8 cellular contexts compared by ENCODE assay signal in genomic region chr1:15526490-15527339, GRCh38. TPM values are rescaled to one million over a fixed set of nuclear protein-coding genes. Genes with fewer than 3 reads are reported as not detected.
DNase-seq lines count a peak whose midpoint lies in the region; ATAC-seq and TF ChIP-seq lines count a peak whose summit lies in the region.

Gene DNAJC16 (plus strand): TSS chr1:15526848. CDS start chr1:15529106, 2,258 bp downstream.

- CTCF ChIA-PET in T-cell (lab: Charles Lee), result interaction anchor here (0.6 to 0.9 kb wide), 2 partner anchors 44 to 54 kb away, joined by 3 to 4 read pairs; no protein-coding TSS in a partner anchor

- H3K4me1 Mint-ChIP-seq in T-cell, result peaks cover 51 to 66% (median 57%) of the 10 kb centered on the region in 3 donors

- H3K9me3 Mint-ChIP-seq in T-cell, result no peaks in the 10 kb centered on the region

- DNase-seq in NCI-H1436 (lab: John Stamatoyannopoulos, UW) (peak; percentile 99), T-cell (peak; percentile 85 to 96 (median 91)), adrenal gland (peak; percentile 100), heart right ventricle (peak; percentile 95 to 100), posterior vena cava (ENCODE audit: low spot score) (peak; percentile 99), ureter (ENCODE audit: low spot score) (peak; percentile 100)

- peak within 1 kb of the TSS; percentile 77 to 92 (median 83) for H3K4me3 Mint-ChIP-seq in T-cell

- peak within 1 kb of the TSS; percentile 95 to 100 for H3K27ac Mint-ChIP-seq in T-cell

- peak; percentile 80 to 86 for TF ChIP-seq POLR2A in adrenal gland (IDR thresholded peaks at IDR 0.05)

- H3K4me1 ChIP-seq in adrenal gland (replicated peaks in 1 of 2), result peaks cover 21 to 37% of the 10 kb centered on the region in 2 donors
- peaks cover 3 to 49% (median 37%) of the 10 kb centered on the region in 9 donors for H3K4me1 ChIP-seq in heart right ventricle

- 0 out of 2 replicates have a peak, but pooled peaks have one; percentile 10 for TF ChIP-seq CTCF in GM12874 (IDR thresholded peaks at IDR 0.05; ENCODE audit: insufficient read depth, low read depth, low read length)
- TF ChIP-seq CTCF in adrenal gland (IDR thresholded peaks at IDR 0.05), result peak in 3 of 6 experiments; percentile 7 to 29 (median 15)
- TF ChIP-seq CTCF in heart right ventricle (IDR thresholded peaks at IDR 0.05), result peak in 4 of 9 donors; percentile 11 to 49 (median 43)

- no peaks in the 10 kb centered on the region for H3K9me3 ChIP-seq in adrenal gland (replicated peaks in 1 of 3)
- H3K9me3 ChIP-seq in heart right ventricle, result no peaks in the 10 kb centered on the region

- no peaks in the 10 kb centered on the region for H3K27me3 Mint-ChIP-seq in T-cell

- ATAC-seq in HG02798 (IDR thresholded peaks at IDR 0.05; ENCODE audit: poor library complexity, unreplicated experiment), result peak; percentile 66
- ATAC-seq in T-cell (replicated peaks in 1 of 4), result peak; percentile 38 to 54 (median 46)
- peak; percentile 63 to 78 (median 74) for ATAC-seq in heart right ventricle

- H3K27ac ChIP-seq in adrenal gland (peak within 1 kb of the TSS; percentile 81 to 100 (median 94)), heart right ventricle (peak within 1 kb of the TSS; percentile 62 to 99 (median 94))

- H3K27me3 ChIP-seq in adrenal gland (no peaks in the 10 kb centered on the region), heart right ventricle (no peaks in the 10 kb centered on the region)

- WGBS in adrenal gland, 4 donors, result 0 to 1% (median 0%) methylated on average over 5 to 65 of the region's 65 CpGs
- WGBS in heart right ventricle, 2 donors, result 0% methylated on average over 65 of the region's 65 CpGs

- POLR2A ChIA-PET in T-cell (lab: Charles Lee), result interaction anchor here (0.6 to 0.8 kb wide), 2 partner anchors 77 to 307 kb away, joined by 3 to 8 read pairs; no protein-coding TSS in a partner anchor

- intact Hi-C loops in adrenal gland (cut with DNase I), result no loop called here
- intact Hi-C loops in heart right ventricle (cut with DNase I), result loop anchor here in 3 of 10 donors (5.0 to 10.0 kb wide), 2 partner anchors 88 to 91 kb away; partner anchors contain the start of gene DDI2 (in 3 of the 3)
- intact Hi-C loops in posterior vena cava (cut with DNase I), result no loop called here

- H3K4me3 ChIP-seq in adrenal gland (peak within 1 kb of the TSS; percentile 34 to 97 (median 68)), heart right ventricle (peak within 1 kb of the TSS; percentile 60 to 94 (median 84))

- H3K36me3 ChIP-seq in adrenal gland (replicated peaks in 1 of 2) (no peaks in the 10 kb centered on the region), heart right ventricle (peaks cover 0 to 30% (median 0%) of the 10 kb centered on the region in 9 donors)

- H3K36me3 Mint-ChIP-seq in T-cell, result peaks cover 4% of the 10 kb centered on the region

RNA-seq across cellular contexts. Expression of gene DNAJC16, which starts in this region (rescaled TPM):
- 10 to 100 TPM; 16.5 to 27.0 (median 22.4) TPM for total RNA-seq in T-cell
- total RNA-seq in adrenal gland, result 10 to 100 TPM; 12.2 to 34.0 (median 24.0) TPM
- polyA plus RNA-seq in adrenal gland, result 10 to 100 TPM in 1 of 3 donors, 1 to 10 TPM in 2; 4.8 to 13.6 (median 8.0) TPM
- 10 to 100 TPM; 13.7 to 22.8 (median 19.1) TPM for total RNA-seq in heart right ventricle
- polyA plus RNA-seq in heart right ventricle, result 1 to 10 TPM; 4.7 to 6.4 TPM
- total RNA-seq in posterior vena cava, result 10 to 100 TPM; 12.4 to 14.2 TPM
- 43.8 TPM for total RNA-seq in ureter

Comparison
In these comparisons a context has a peak if more than half of its experiments do, and no peak if none do; other contexts are left out.
1. Peak in every context shown above with its lines: DNase-seq, ATAC-seq, H3K4me3 ChIP-seq and H3K27ac ChIP-seq.